In genomic region chr20:46651091-46651962, GRCh38 we compare ENCODE assay signal across 13 cellular contexts. TPM values are rescaled to one million over a fixed set of nuclear protein-coding genes. Genes with fewer than 3 reads are reported as not detected.
A peak's percentile ranks its signal among the peaks of the same experiment; 100 is the strongest.
DNase-seq lines count a peak whose midpoint lies in the region; ATAC-seq, FAIRE-seq and TF ChIP-seq lines count a peak whose summit lies in the region.
"Had no signal": no experiment of that assay in that cellular context is flagged by ENCODE, and none has a peak within 500 bp of the region (broad histone marks: within the 10 kb centered on the region; RNA-seq: fewer than 3 reads in every experiment).

TSS of gene SLC13A3 (minus strand) at chr20:46651459. CDS start at chr20:46651421, 38 bp downstream.

- H3K4me1 ChIP-seq in HUES48 (ENCODE audit: control insufficient read depth, insufficient read depth, low read length): no peaks in the 10 kb centered on the region
- H3K4me1 ChIP-seq in K562 (replicated peaks in 1 of 2; ENCODE audit: control insufficient read depth in 2 of 2, insufficient read depth in 2 of 2, low read length in 2 of 2): peaks cover 20 to 22% of the 10 kb centered on the region in 2 experiments; a peak in 4 of 5 replicates
- H3K4me1 ChIP-seq in iPS-20b (ENCODE audit: insufficient read depth, low read length): 0 out of 2 replicates have a peak, but pooled peaks cover 6% of the 10 kb centered on the region
- H3K4me1 ChIP-seq in BE2C: no peaks in the 10 kb centered on the region

- no peaks in the 10 kb centered on the region for H3K4me1 Mint-ChIP-seq in progenitor cell of endocrine pancreas (ENCODE audit: low read depth)

- TF ChIP-seq RAD21 in K562 (CRISPR knock-in tag; conservative IDR thresholded peaks at IDR 0.05 in 1 of 2, IDR thresholded peaks at IDR 0.05 in 1 of 2): no peak

- H3K9me1 ChIP-seq in K562 (ENCODE audit: control insufficient read depth, insufficient read depth, low read length): no peaks in the 10 kb centered on the region

- H3K27me3 Mint-ChIP-seq in progenitor cell of endocrine pancreas: peaks cover 57% of the 10 kb centered on the region

- no peak within 1 kb of the TSS for H3K27ac ChIP-seq in HUES48 (ENCODE audit: low read depth, low read length)
- no peak within 1 kb of the TSS for H3K27ac ChIP-seq in K562 (ENCODE audit: extremely low read depth, low read depth, low read length)
- no peak within 1 kb of the TSS for H3K27ac ChIP-seq in iPS-20b (ENCODE audit: low read length)

- H3K9ac ChIP-seq in HUES48 (ENCODE audit: low read depth, low read length) (no peak within 1 kb of the TSS), K562 (ENCODE audit: insufficient read depth in 1 of 2, low read depth in 2 of 2, low read length in 2 of 2) (no peak within 1 kb of the TSS; a peak in 1 of 4 replicates), iPS-20b (ENCODE audit: low read depth, low read length) (peak within 1 kb of the TSS; percentile 55; the same call in 1 of the 2 replicates)

- in situ Hi-C loops in K562 (cut with MboI): no loop called here

- no peaks in the 10 kb centered on the region for H3K36me3 ChIP-seq in HUES48 (ENCODE audit: control insufficient read depth, insufficient read depth, low read length)
- H3K36me3 ChIP-seq in K562 (ENCODE audit: control insufficient read depth, insufficient read depth, low read length): no peaks in the 10 kb centered on the region
- no peaks in the 10 kb centered on the region for H3K36me3 ChIP-seq in iPS-20b (ENCODE audit: insufficient read depth, low read depth, low read length)
- H3K36me3 ChIP-seq in BE2C: no peaks in the 10 kb centered on the region

- H3K4me2 ChIP-seq in K562 (ENCODE audit: insufficient read depth, low read length): no peak within 1 kb of the TSS; the same call in 1 of the 2 replicates

- H3K4me3 Mint-ChIP-seq in progenitor cell of endocrine pancreas (ENCODE audit: low read depth): peak within 1 kb of the TSS; percentile 23
- H3K4me3 Mint-ChIP-seq: stimulated activated effector memory CD8-positive, alpha-beta T cell treated with anti-CD3 and anti-CD28 coated beads, Interleukin-12 subunit alpha, Interleukin-12 subunit beta, amount 100 ng/mL, for 72 hours had no signal

- H3K27me3 ChIP-seq in HUES48 (ENCODE audit: control insufficient read depth, insufficient read depth, low read length) (peaks cover 27% of the 10 kb centered on the region), K562 (ENCODE audit: control insufficient read depth in 2 of 2, insufficient read depth in 2 of 2, low read length in 2 of 2) (no peaks in the 10 kb centered on the region), iPS-20b (ENCODE audit: insufficient read depth, low read length) (peaks cover 49% of the 10 kb centered on the region), BE2C (peaks cover 33% of the 10 kb centered on the region)

- no peak for TF ChIP-seq POLR2A in K562 (conservative IDR thresholded peaks at IDR 0.05)

- intact Hi-C loops in K562 (cut with micrococcal nuclease): no loop called here

- H3K4me3 ChIP-seq in HUES48 (ENCODE audit: low read depth, low read length) (peak within 1 kb of the TSS; percentile 60), K562 (no peak within 1 kb of the TSS), iPS-20b (ENCODE audit: low read length) (peak within 1 kb of the TSS; percentile 56), BE2C (ENCODE audit: low read depth, low read length) (no peak within 1 kb of the TSS)

- no peaks in the 10 kb centered on the region for H3K36me3 Mint-ChIP-seq in progenitor cell of endocrine pancreas (ENCODE audit: insufficient read depth)
- H3K36me3 Mint-ChIP-seq: stimulated activated effector memory CD8-positive, alpha-beta T cell treated with anti-CD3 and anti-CD28 coated beads, Interleukin-12 subunit alpha, Interleukin-12 subunit beta, amount 100 ng/mL, for 72 hours had no signal

- ATAC-seq in K562 (no peak), GM19395 (IDR thresholded peaks at IDR 0.05; ENCODE audit: unreplicated experiment) (no peak), GM21515 (IDR thresholded peaks at IDR 0.05; ENCODE audit: unreplicated experiment) (no peak)
- ATAC-seq: activated T-cell treated with anti-CD3 and anti-CD28 coated beads, Interleukin-2, amount 50 U/mL, for 72 hours; stimulated activated effector memory CD8-positive, alpha-beta T cell treated with anti-CD3 and anti-CD28 coated beads, Interleukin-12 subunit alpha, Interleukin-12 subunit beta, amount 100 ng/mL, for 72 hours had no signal

- no peak within 1 kb of the TSS for H2AFZ ChIP-seq in K562 (ENCODE audit: low read depth, low read length)

- H4K20me1 ChIP-seq in K562 (replicated peaks; ENCODE audit: control insufficient read depth, insufficient read depth, low read length): no peaks in the 10 kb centered on the region; the same call in 1 of the 2 replicates

- H3K9me3 Mint-ChIP-seq in progenitor cell of endocrine pancreas (ENCODE audit: low read depth): no peaks in the 10 kb centered on the region
- H3K9me3 Mint-ChIP-seq: activated T-cell treated with anti-CD3 and anti-CD28 coated beads, Interleukin-2, amount 50 U/mL, for 72 hours; stimulated activated effector memory CD8-positive, alpha-beta T cell treated with anti-CD3 and anti-CD28 coated beads, Interleukin-12 subunit alpha, Interleukin-12 subunit beta, amount 100 ng/mL, for 72 hours had no signal

- DNase-seq in K562 (ENCODE audit: extremely low read depth in 1 of 4, low spot score in 3 of 4) (no peak), progenitor cell of endocrine pancreas (ENCODE audit: low spot score, unreplicated experiment) (peak; percentile 25), glomerular visceral epithelial cell (ENCODE audit: extremely low spot score) (no peak), BE2C (no peak)
- DNase-seq: activated T-cell treated with anti-CD3 and anti-CD28 coated beads, Interleukin-2, amount 50 U/mL, for 72 hours; kidney glomerular epithelial cell; T1000 had no signal

- no TSS peak for BruUV-seq in K562 (replicated peaks; lab: Mats Ljungman, UMichigan)

- no peak for FAIRE-seq in K562 (lab: Jason Lieb, UNC)
- FAIRE-seq: GM18507 had no signal

- H3K27ac Mint-ChIP-seq in progenitor cell of endocrine pancreas: no peak within 1 kb of the TSS
- H3K27ac Mint-ChIP-seq: activated T-cell treated with anti-CD3 and anti-CD28 coated beads, Interleukin-2, amount 50 U/mL, for 72 hours; stimulated activated effector memory CD8-positive, alpha-beta T cell treated with anti-CD3 and anti-CD28 coated beads, Interleukin-12 subunit alpha, Interleukin-12 subunit beta, amount 100 ng/mL, for 72 hours had no signal

- POLR2A ChIA-PET in K562 (lab: Yijun Ruan, JAX): interaction anchor here (0.6 kb wide), 2 partner anchors 12 to 1688 kb away, joined by 3 read pairs; no protein-coding TSS in a partner anchor

- H3K79me2 ChIP-seq in K562 (ENCODE audit: control insufficient read depth, insufficient read depth, low read length): no peaks in the 10 kb centered on the region

- CTCF ChIA-PET in K562 (lab: Yijun Ruan, JAX; ENCODE audit: low intra/inter-chr PET ratio): no interaction called here

- TF ChIP-seq CTCF in K562 (IDR thresholded peaks at IDR 0.05 in 2 of 3, conservative IDR thresholded peaks at IDR 0.05 in 1 of 3; ENCODE audit: insufficient read depth in 2 of 3, low read depth in 1 of 3, low read length in 3 of 3): no peak
- TF ChIP-seq CTCF in progenitor cell of endocrine pancreas (IDR thresholded peaks at IDR 0.05; ENCODE audit: unreplicated experiment): no peak
- TF ChIP-seq CTCF in BE2C (IDR thresholded peaks at IDR 0.05; ENCODE audit: low read depth, low read length): no peak

- 91% methylated on average over 14 of the region's 55 CpGs for whole genome bisulfite sequencing in K562 (ENCODE audit: insufficient coverage, low coverage, missing lambda C conversion rate)

- no peak for TF ChIP-seq EP300 in K562 (IDR thresholded peaks at IDR 0.05; ENCODE audit: low read length)

- no peaks in the 10 kb centered on the region for H3K9me3 ChIP-seq in HUES48 (ENCODE audit: control insufficient read depth, insufficient read depth, low read length)
- no peaks in the 10 kb centered on the region for H3K9me3 ChIP-seq in K562 (replicated peaks; ENCODE audit: control insufficient read depth, insufficient read depth, low read depth, low read length)
- H3K9me3 ChIP-seq in iPS-20b (ENCODE audit: insufficient read depth, low read depth, low read length): no peaks in the 10 kb centered on the region
- H3K9me3 ChIP-seq in BE2C: no peaks in the 10 kb centered on the region

TF ChIP-seq in K562, 482 proteins besides CTCF, POLR2A, EP300 and RAD21 (continues in another document):
- TF ChIP-seq HINFP (tag; conservative IDR thresholded peaks at IDR 0.05; ENCODE audit: low read depth): no peak

RNA-seq across cellular contexts. Expression of gene SLC13A3, which starts in this region (rescaled TPM):
- 16.8 and 17.8 TPM in 2 replicates for total RNA-seq in K562 (2011; cell fraction: chromatin; rRNA removed; ENCODE audit: low replicate concordance)
- total RNA-seq in K562 (2011; cell fraction: nucleolus; rRNA removed): 12.0 and 14.7 TPM in 2 replicates
- total RNA-seq in K562 (2011; cell fraction: nucleoplasm; rRNA removed): 20.2 and 32.4 TPM in 2 replicates
- total RNA-seq in K562 (2014; rRNA removed) (9.9 and 10.0 TPM in 2 replicates), K562 (2014; rRNA removed; fragmentation: Illumina TruSeq; extraction: Trizol) (8.5 and 8.8 TPM in 2 replicates), K562 (2015; rRNA removed; fragmentation: Illumina TruSeq; extraction: Trizol) (6.4 and 7.1 TPM in 2 replicates), K562 (2021) (14.9 and 16.4 TPM in 2 replicates), progenitor cell of endocrine pancreas (2.9 and 5.0 TPM in 2 replicates)
- polyA plus RNA-seq in K562 (2011; rRNA removed) (8.5 and 11.2 TPM in 2 replicates), K562 (2014; fragmentation: Illumina TruSeq; extraction: Trizol) (15.0 and 15.7 TPM in 2 replicates), K562 (2014; fragmentation: Nextera tagmentation; extraction: Ambion mirVana) (1 to 10 TPM; 5.5 to 7.3 TPM), K562 (2014; rRNA removed) (7.9 and 9.1 TPM in 2 replicates)
- 6.1 and 11.5 TPM in 2 replicates for polyA plus RNA-seq in K562 (2011; cell fraction: cytosol; rRNA removed)
- 12.4 and 12.9 TPM in 2 replicates for polyA plus RNA-seq in K562 (2011; cell fraction: nucleus; rRNA removed)
- polyA plus RNA-seq in K562 (2012): 9.8 and 12.8 TPM in 2 replicates
- 9.0 and 11.4 TPM in 2 replicates for polyA minus RNA-seq in K562 (2011; rRNA and poly(A)+ RNA removed)
- polyA minus RNA-seq in K562 (2011; cell fraction: cytosol; rRNA and poly(A)+ RNA removed): 6.6 and 8.1 TPM in 2 replicates
- polyA minus RNA-seq in K562 (2011; cell fraction: nucleus; rRNA and poly(A)+ RNA removed): 6.6 and 14.7 TPM in 2 replicates
- polyA plus RNA-seq in BE2C (2012; ENCODE audit: insufficient read depth, insufficient read length, low read depth): 0.17 TPM

Comparison
In these comparisons a context has a peak if more than half of its experiments do, and no peak if none do; other contexts are left out.
1. H3K4me3 ChIP-seq: peak in HUES48 (single experiment) and iPS-20b (single experiment); none in K562 (single experiment) and BE2C (single experiment).